ENCODE assay signal across 35 cellular contexts in the genomic region with DNA sequence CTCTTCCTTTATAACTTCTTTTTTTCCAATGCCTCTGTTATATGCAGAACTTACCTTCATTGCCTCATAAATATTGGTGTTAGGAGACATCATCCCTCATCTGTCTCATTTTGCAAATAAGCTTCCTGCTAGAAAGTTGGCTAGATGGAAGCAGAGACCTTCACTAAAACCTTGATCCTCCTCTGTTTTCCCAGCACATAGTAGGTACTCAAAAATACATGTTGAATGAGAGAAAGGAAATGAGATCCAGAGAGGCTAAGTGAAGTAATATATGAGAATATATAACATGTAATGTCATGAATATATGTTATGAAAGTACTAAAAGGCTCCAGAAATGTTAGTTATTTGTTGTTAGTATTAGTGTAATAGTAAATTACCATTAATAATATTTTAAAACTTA.
"Had no signal": no experiment of that assay in that cellular context is flagged by ENCODE, and none has a peak within 500 bp of the region (broad histone marks: within the 10 kb centered on the region; RNA-seq: fewer than 3 reads in every experiment).

No MANE protein-coding gene starts in this region.

- H3K9me3 ChIP-seq: MG63 had no signal

- H3K27me3 ChIP-seq: MG63 had no signal

- H3K36me3 ChIP-seq: MG63 had no signal

- DNase-seq: Karpas-422, Kasumi-1, MG63, MM.1S, MV-4-11, NCI-H1048, NCI-H1092, NCI-H1092 treated with DMSO at 0.1 percent for 48 hours, NCI-H1105, NCI-H1105 treated with DMSO at 0.1 percent for 48 hours, NCI-H1417, NCI-H1417 treated with DMSO at 0.1 percent for 48 hours, NCI-H1436, NCI-H1436 treated with DMSO at 0.1 percent for 48 hours, NCI-H146, NCI-H1694, NCI-H1694 treated with DMSO at 0.1 percent for 48 hours, NCI-H187, NCI-H187 treated with DMSO at 0.1 percent for 48 hours, NCI-H1930, NCI-H2029, NCI-H2029 treated with DMSO at 0.1 percent for 48 hours, NCI-H2081, NCI-H2081 treated with DMSO at 0.1 percent for 48 hours, NCI-H2107, NCI-H2171, NCI-H2171 treated with DMSO at 0.1 percent for 48 hours, NCI-H2227 treated with DMSO at 0.1 percent for 48 hours, NCI-H226, NCI-H345, NCI-H446, NCI-H446 treated with DMSO at 0.1 percent for 48 hours, NCI-H510A, NCI-H510A treated with DMSO at 0.1 percent for 48 hours, NCI-H524 had no signal

- H3K4me3 ChIP-seq: MG63 had no signal
